In genomic region chr18:35746826-35747339, GRCh38 we compare ENCODE assay signal across 15 cellular contexts.
DNase-seq lines count a peak whose midpoint lies in the region; ATAC-seq and TF ChIP-seq lines count a peak whose summit lies in the region.
"Had no signal": no experiment of that assay in that cellular context is flagged by ENCODE, and none has a peak within 500 bp of the region (broad histone marks: within the 10 kb centered on the region; RNA-seq: fewer than 3 reads in every experiment).

No MANE protein-coding gene starts in this region.

- no peaks in the 10 kb centered on the region for H3K4me1 Mint-ChIP-seq in natural killer cell treated with Interleukin-12 subunit alpha and Interleukin-12 subunit beta and Interleukin-15 and Interleukin-18, amount 100 ng/mL, for 72 hours (ENCODE audit: low read depth in 2 of 2)
- H3K4me1 Mint-ChIP-seq in natural killer cell, result peaks cover 7 to 14% of the 10 kb centered on the region in 2 donors
- H3K4me1 Mint-ChIP-seq: CD14-positive monocyte had no signal

- H3K18ac ChIP-seq in neuronal stem cell (ENCODE audit: low read length), result peak overlapping the region; percentile 52

- no peaks in the 10 kb centered on the region for H3K4me1 ChIP-seq in neuronal stem cell (ENCODE audit: control insufficient read depth in 2 of 2, insufficient read depth in 1 of 2, low read depth in 1 of 2, low read length in 2 of 2)

- no peaks in the 10 kb centered on the region for H3K9me3 ChIP-seq in neuronal stem cell (replicated peaks in 1 of 2; ENCODE audit: control insufficient read depth in 2 of 2, insufficient read depth in 1 of 2, low read depth in 1 of 2, low read length in 2 of 2)

- DNase-seq in natural killer cell treated with Interleukin-12 subunit alpha and Interleukin-12 subunit beta and Interleukin-15 and Interleukin-18, amount 100 ng/mL, for 72 hours (ENCODE audit: low spot score), result no peak
- DNase-seq in natural killer cell (no peak), epithelial cell of prostate (ENCODE audit: low read depth, low spot score) (no peak), neuronal stem cell (ENCODE audit: low spot score) (no peak), OCI-M2 (lab: John Stamatoyannopoulos, UW; ENCODE audit: unreplicated experiment) (no peak)
- DNase-seq: CD8-positive, alpha-beta T cell; COR-L47; DMS53; GF-D8; HCEC 1CT; HFFc6 had no signal

- H3K4me3 Mint-ChIP-seq in natural killer cell treated with Interleukin-12 subunit alpha and Interleukin-12 subunit beta and Interleukin-15 and Interleukin-18, amount 100 ng/mL, for 72 hours, result no peak overlapping the region
- H3K4me3 Mint-ChIP-seq in natural killer cell, result no peak overlapping the region
- H3K4me3 Mint-ChIP-seq: CD14-positive monocyte; CD8-positive, alpha-beta T cell; HFFc6 had no signal

- H3K9ac ChIP-seq in neuronal stem cell (ENCODE audit: low read depth, low read length, poor library complexity), result no peak overlapping the region

- WGBS in neuronal stem cell (ENCODE audit: extremely low coverage in 2 of 2, insufficient read length in 2 of 2, insufficient replicate concordance in 1 of 2), 2 donors, result no CpG with 5 or more reads among the region's 2 CpGs

- intact Hi-C loops in natural killer cell (cut with micrococcal nuclease), result no loop called here

- no peak overlapping the region for H4K8ac ChIP-seq in neuronal stem cell (ENCODE audit: low read depth, low read length)

- H3K27me3 Mint-ChIP-seq in natural killer cell treated with Interleukin-12 subunit alpha and Interleukin-12 subunit beta and Interleukin-15 and Interleukin-18, amount 100 ng/mL, for 72 hours, result peaks cover 7 to 25% of the 10 kb centered on the region in 2 donors
- peaks cover 0 to 8% of the 10 kb centered on the region in 2 donors for H3K27me3 Mint-ChIP-seq in natural killer cell (ENCODE audit: low read depth in 2 of 2)

- no peak overlapping the region for H3K14ac ChIP-seq in neuronal stem cell (ENCODE audit: low read length)

- H3K79me1 ChIP-seq in neuronal stem cell (ENCODE audit: low read depth, low read length), result no peaks in the 10 kb centered on the region

- H2BK120ac ChIP-seq in neuronal stem cell (ENCODE audit: low read depth, low read length), result no peak overlapping the region

- no peaks in the 10 kb centered on the region for H3K36me3 ChIP-seq in neuronal stem cell (replicated peaks in 1 of 2; ENCODE audit: control insufficient read depth in 2 of 2, insufficient read depth in 2 of 2, low read length in 2 of 2)

- H2AK5ac ChIP-seq in neuronal stem cell (ENCODE audit: low read depth, low read length), result no peak overlapping the region

- no peak overlapping the region for H4K91ac ChIP-seq in neuronal stem cell (ENCODE audit: low read depth, low read length, poor library complexity)

- H3K4me2 ChIP-seq in neuronal stem cell (ENCODE audit: insufficient read depth, low read length, poor library complexity, severe bottlenecking), result no peak overlapping the region

- no peak overlapping the region for H2AFZ ChIP-seq in neuronal stem cell (ENCODE audit: low read length)

- peaks cover 3% of the 10 kb centered on the region for H3K9me3 Mint-ChIP-seq in natural killer cell treated with Interleukin-12 subunit alpha and Interleukin-12 subunit beta and Interleukin-15 and Interleukin-18, amount 100 ng/mL, for 72 hours
- H3K9me3 Mint-ChIP-seq in natural killer cell, result no peaks in the 10 kb centered on the region
- H3K9me3 Mint-ChIP-seq: CD8-positive, alpha-beta T cell; HFFc6 had no signal

- TF ChIP-seq CTCF in natural killer cell (IDR thresholded peaks at IDR 0.05), result no peak

- no peak overlapping the region for H3K4ac ChIP-seq in neuronal stem cell (ENCODE audit: low read length)

- no peak overlapping the region for H3K4me3 ChIP-seq in neuronal stem cell (ENCODE audit: low read length in 2 of 2)

- H3K27ac ChIP-seq in epithelial cell of prostate (peak overlapping the region; percentile 16), neuronal stem cell (replicated peaks; ENCODE audit: low read length) (no peak overlapping the region)

- H3K27me3 ChIP-seq in neuronal stem cell (ENCODE audit: control insufficient read depth in 3 of 3, insufficient read depth in 3 of 3, low read depth in 1 of 3, low read length in 3 of 3), result peaks cover 0 to 7% (median 0%) of the 10 kb centered on the region in 3 experiments

- peak overlapping the region; percentile 52 for H3K23ac ChIP-seq in neuronal stem cell (ENCODE audit: low read depth, low read length, poor library complexity)

- H3K36me3 Mint-ChIP-seq in natural killer cell treated with Interleukin-12 subunit alpha and Interleukin-12 subunit beta and Interleukin-15 and Interleukin-18, amount 100 ng/mL, for 72 hours, result peaks cover 4% of the 10 kb centered on the region
- no peaks in the 10 kb centered on the region for H3K36me3 Mint-ChIP-seq in natural killer cell
- H3K36me3 Mint-ChIP-seq: CD14-positive monocyte; CD8-positive, alpha-beta T cell; IgD-negative memory B cell had no signal

- H2BK15ac ChIP-seq in neuronal stem cell (ENCODE audit: low read length), result no peak overlapping the region

- no peak overlapping the region for H3K27ac Mint-ChIP-seq in natural killer cell treated with Interleukin-12 subunit alpha and Interleukin-12 subunit beta and Interleukin-15 and Interleukin-18, amount 100 ng/mL, for 72 hours
- H3K27ac Mint-ChIP-seq in natural killer cell, result no peak overlapping the region
- H3K27ac Mint-ChIP-seq: CD8-positive, alpha-beta T cell; HFFc6; IgD-negative memory B cell had no signal

- no peak overlapping the region for H2BK12ac ChIP-seq in neuronal stem cell (ENCODE audit: low read length)

- no peak overlapping the region for H2BK5ac ChIP-seq in neuronal stem cell (ENCODE audit: low read length)

- peak; percentile 48 to 51 for ATAC-seq in natural killer cell treated with Interleukin-12 subunit alpha and Interleukin-12 subunit beta and Interleukin-15 and Interleukin-18, amount 100 ng/mL, for 72 hours
- no peak for ATAC-seq in natural killer cell
- no peak for ATAC-seq in HG03280 (IDR thresholded peaks at IDR 0.05; ENCODE audit: unreplicated experiment)
- ATAC-seq in HG03135 (IDR thresholded peaks at IDR 0.05; ENCODE audit: unreplicated experiment), result no peak
- ATAC-seq: CD8-positive, alpha-beta T cell had no signal

Comparison
In these comparisons a context has a peak if more than half of its experiments do, and no peak if none do; other contexts are left out.
1. ATAC-seq: peak in natural killer cell treated with Interleukin-12 subunit alpha and Interleukin-12 subunit beta and Interleukin-15 and Interleukin-18, amount 100 ng/mL, for 72 hours (2 of 2); none in natural killer cell (0 of 3), HG03280 (single experiment) and HG03135 (single experiment).